21 cellular contexts compared by ENCODE assay signal in the genomic region with DNA sequence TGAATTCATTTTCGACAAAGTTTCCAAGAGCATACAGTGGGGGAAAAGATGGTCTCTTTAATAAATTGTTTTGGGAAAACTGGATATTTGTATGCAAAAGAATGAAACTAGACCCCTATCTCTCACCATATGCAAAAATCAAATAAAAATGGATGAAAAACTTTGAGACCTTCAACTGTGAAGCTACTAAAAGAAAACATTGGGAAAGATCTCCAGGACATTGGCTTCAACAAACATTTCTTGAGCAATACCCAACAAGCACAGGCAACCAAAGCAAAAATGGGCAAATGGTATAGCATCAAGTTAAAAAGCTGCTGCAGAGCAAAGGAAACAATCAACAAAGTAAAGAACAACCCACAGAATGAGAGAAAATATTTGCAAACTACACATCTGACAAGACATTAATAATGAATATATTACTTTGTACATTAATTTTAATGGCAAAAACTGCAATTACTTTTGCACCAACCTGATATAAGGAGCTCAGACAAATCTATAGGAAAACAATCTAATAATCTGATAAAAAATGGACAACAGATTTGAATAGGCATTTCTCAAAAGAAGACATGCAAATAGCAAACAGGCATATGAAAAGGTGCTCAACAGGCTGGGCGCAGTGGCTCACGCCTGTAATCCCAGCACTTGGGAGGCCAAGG. TPM values are rescaled to one million over a fixed set of nuclear protein-coding genes. Genes with fewer than 3 reads are reported as not detected.
DNase-seq lines count a peak whose midpoint lies in the region; ATAC-seq, FAIRE-seq and TF ChIP-seq lines count a peak whose summit lies in the region.
"Had no signal": no experiment of that assay in that cellular context is flagged by ENCODE, and none has a peak within 500 bp of the region (broad histone marks: within the 10 kb centered on the region; RNA-seq: fewer than 3 reads in every experiment).

No MANE protein-coding gene starts in this region.

- BruUV-seq in Panc1 (replicated peaks; lab: Mats Ljungman, UMichigan) = TSS peak; percentile 50
- TSS peak; percentile 20 for BruUV-seq in HepG2 (replicated peaks; lab: Mats Ljungman, UMichigan)

- H3K9me3 ChIP-seq in Panc1 (ENCODE audit: control insufficient read depth, insufficient read depth, low read depth, low read length) (no peaks in the 10 kb centered on the region), HepG2 (ENCODE audit: low read length) (no peaks in the 10 kb centered on the region), mucosa of descending colon (no peaks in the 10 kb centered on the region)
- H3K9me3 ChIP-seq: Caco-2 had no signal

- TF ChIP-seq POLR2A in HepG2 (IDR thresholded peaks at IDR 0.05; ENCODE audit: insufficient read depth in 1 of 2, low read depth in 2 of 2, low read length in 2 of 2) = no peak

- CTCF ChIA-PET in Panc1 (lab: Charles Lee) = no interaction called here
- CTCF ChIA-PET in HepG2 (lab: Yijun Ruan, JAX; ENCODE audit: low intra/inter-chr PET ratio, low total read pairs) = no interaction called here

- POLR2A ChIA-PET in Panc1 (lab: Charles Lee) (no interaction called here), HepG2 (lab: Yijun Ruan, JAX) (interaction anchor here (0.9 kb wide), 1 partner anchor 191 kb away, joined by 3 read pairs; a partner anchor contains a TSS)

- H3K4me1 ChIP-seq in Panc1 (ENCODE audit: control insufficient read depth, insufficient read depth, low read length) (no peaks in the 10 kb centered on the region), HepG2 (ENCODE audit: insufficient read depth, low read length) (peaks cover 10% of the 10 kb centered on the region), mucosa of descending colon (ENCODE audit: low read depth) (no peaks in the 10 kb centered on the region)
- H3K4me1 ChIP-seq: A549, Caco-2 had no signal

- H3K79me2 ChIP-seq in HepG2 (ENCODE audit: insufficient read depth, low read length) = no peaks in the 10 kb centered on the region

- no peak overlapping the region for H2AFZ ChIP-seq in HepG2 (ENCODE audit: low read length)

- in situ Hi-C loops in Panc1 (cut with HindIII; ENCODE audit: low pct_unique_long_range_greater_than_20kb, low sequenced_read_pairs) = no loop called here
- in situ Hi-C loops in HepG2 (cut with HindIII; ENCODE audit: extremely low pct_ligation_motif_present, low pct_unique_long_range_greater_than_20kb) = no loop called here

- H4K20me1 ChIP-seq in HepG2 (ENCODE audit: insufficient read depth, low read length) = no peaks in the 10 kb centered on the region
- H4K20me1 ChIP-seq: BLaER1 treated with 17β-estradiol and CSF1 and Interleukin-3, amounts not matched to agents 10 nM and 100 nM had no signal

- TF ChIP-seq CTCF in Panc1 (IDR thresholded peaks at IDR 0.05) (no peak), HepG2 (CRISPR knock-in tag; IDR thresholded peaks at IDR 0.05) (no peak), mucosa of descending colon (IDR thresholded peaks at IDR 0.05) (no peak)

- FAIRE-seq in islet of Langerhans (lab: Jason Lieb, UNC) = peak; percentile 38
- FAIRE-seq in HepG2 (lab: Jason Lieb, UNC) = no peak
- FAIRE-seq: A549, D721Med, G401.6, GM12891, GM19239 had no signal

- ATAC-seq in Panc1 (no peak), HepG2 (peak; percentile 70), GM18517 (IDR thresholded peaks at IDR 0.05; ENCODE audit: unreplicated experiment) (no peak), GM18511 (IDR thresholded peaks at IDR 0.05; ENCODE audit: unreplicated experiment) (no peak), mucosa of descending colon (no peak)
- ATAC-seq: A549; CD8-positive, alpha-beta T cell had no signal

- no peak overlapping the region for H3K27ac ChIP-seq in Panc1 (ENCODE audit: low read length)
- H3K27ac ChIP-seq in HepG2 (ENCODE audit: extremely low read length, insufficient read depth, low read length) = no peak overlapping the region
- H3K27ac ChIP-seq: 22Rv1; A549; BLaER1 treated with 17β-estradiol and CSF1 and Interleukin-3, amounts not matched to agents 10 nM and 100 nM; C4-2B had no signal

- H3K4me3 ChIP-seq in Panc1 (ENCODE audit: low read depth in 2 of 2, low read length in 2 of 2) (no peak overlapping the region), HepG2 (replicated peaks in 1 of 3; ENCODE audit: insufficient read depth in 1 of 3, low read depth in 2 of 3, low read length in 3 of 3) (no peak overlapping the region), mucosa of descending colon (no peak overlapping the region)
- H3K4me3 ChIP-seq: A549; BLaER1 treated with 17β-estradiol and CSF1 and Interleukin-3, amounts not matched to agents 10 nM and 100 nM had no signal

- 86% methylated on average over 3 of the region's 3 CpGs for WGBS in HepG2 (ENCODE audit: low lambda C conversion rate)

- TF ChIP-seq EP300 in HepG2 (IDR thresholded peaks at IDR 0.05; ENCODE audit: low read depth in 2 of 2, low read length in 2 of 2) (no peak), HepG2 (CRISPR knock-in tag; IDR thresholded peaks at IDR 0.05; ENCODE audit: borderline replicate concordance) (no peak)

- no peak overlapping the region for H3K4me2 ChIP-seq in HepG2 (ENCODE audit: low read depth, low read length)
- H3K4me2 ChIP-seq: A549; BLaER1 treated with 17β-estradiol and CSF1 and Interleukin-3, amounts not matched to agents 10 nM and 100 nM had no signal

- TF ChIP-seq RAD21 in HepG2 (CRISPR knock-in tag; IDR thresholded peaks at IDR 0.05) = no peak

- H3K9ac ChIP-seq in HepG2 (ENCODE audit: insufficient read depth, low read depth, low read length) = no peak overlapping the region
- H3K9ac ChIP-seq: BLaER1 treated with 17β-estradiol and CSF1 and Interleukin-3, amounts not matched to agents 10 nM and 100 nM had no signal

- H3K27me3 ChIP-seq in Panc1 (ENCODE audit: control insufficient read depth, insufficient read depth, low read length) (no peaks in the 10 kb centered on the region), HepG2 (ENCODE audit: control insufficient read depth in 1 of 2, insufficient read depth in 2 of 2, low read length in 2 of 2) (no peaks in the 10 kb centered on the region)
- H3K27me3 ChIP-seq: BLaER1 treated with 17β-estradiol and CSF1 and Interleukin-3, amounts not matched to agents 10 nM and 100 nM had no signal

- DNase-seq in Panc1 (ENCODE audit: low read depth, low spot score) = no peak
- peak; percentile 34 for DNase-seq in HepG2 (ENCODE audit: low spot score)
- no peak for DNase-seq in mucosa of descending colon
- DNase-seq: AML-193; Caco-2; Calu3; CD4-positive, alpha-beta T cell; CD8-positive, alpha-beta T cell; DMS79 treated with DMSO at 0.1 percent for 48 hours; GF-D8 had no signal

- intact Hi-C loops in Panc1 (cut with micrococcal nuclease; ENCODE audit: unreplicated experiment) = no loop called here
- intact Hi-C loops in HepG2 (cut with micrococcal nuclease; ENCODE audit: unreplicated experiment) = no loop called here
- intact Hi-C loops in mucosa of descending colon (cut with DNase I, micrococcal nuclease) = no loop called here

- no peaks in the 10 kb centered on the region for H3K36me3 ChIP-seq in Panc1 (ENCODE audit: control insufficient read depth, insufficient read depth, low read length)
- no peaks in the 10 kb centered on the region; a peak in 1 of 5 replicates for H3K36me3 ChIP-seq in HepG2 (replicated peaks in 1 of 2; ENCODE audit: control insufficient read depth in 1 of 2, insufficient read depth in 2 of 2, low read length in 2 of 2)
- H3K36me3 ChIP-seq in mucosa of descending colon (ENCODE audit: low read depth) = no peaks in the 10 kb centered on the region

TF ChIP-seq in HepG2, 621 proteins besides CTCF, POLR2A, EP300 and RAD21 (continues in another document):
- TF ChIP-seq STAT5B (CRISPR knock-in tag; IDR thresholded peaks at IDR 0.05) (no peak), CBX1 (IDR thresholded peaks at IDR 0.05; ENCODE audit: low read depth) (no peak)
- TF ChIP-seq, protein P1, sequence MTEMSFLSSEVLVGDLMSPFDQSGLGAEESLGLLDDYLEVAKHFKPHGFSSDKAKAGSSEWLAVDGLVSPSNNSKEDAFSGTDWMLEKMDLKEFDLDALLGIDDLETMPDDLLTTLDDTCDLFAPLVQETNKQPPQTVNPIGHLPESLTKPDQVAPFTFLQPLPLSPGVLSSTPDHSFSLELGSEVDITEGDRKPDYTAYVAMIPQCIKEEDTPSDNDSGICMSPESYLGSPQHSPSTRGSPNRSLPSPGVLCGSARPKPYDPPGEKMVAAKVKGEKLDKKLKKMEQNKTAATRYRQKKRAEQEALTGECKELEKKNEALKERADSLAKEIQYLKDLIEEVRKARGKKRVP (CRISPR knock-in tag; IDR thresholded peaks at IDR 0.05) = 0 out of 4 replicates have a peak, but pooled peaks of 1 of the 2 experiments have one; percentile 14

RNA-seq across cellular contexts. Expression of a gene that starts 50.7 kb away (rescaled TPM):
- total RNA-seq in Panc1 (2021; ENCODE audit: unreplicated experiment) (5.7 TPM), HepG2 (2016; rRNA removed; fragmentation: Illumina TruSeq; extraction: Trizol) (44.1 and 67.1 TPM in 2 replicates), mucosa of descending colon (10 to 100 TPM; 10.8 to 15.1 (median 12.0) TPM)
- 3.0 TPM for polyA plus RNA-seq in Panc1 (2012; ENCODE audit: insufficient read length)
- 2.8 and 3.6 TPM in 2 replicates for total RNA-seq in HepG2 (2016; cell fraction: cytosol; rRNA removed; fragmentation: Illumina TruSeq; extraction: Trizol; ENCODE audit: low read depth)
- 46.0 and 66.8 TPM in 2 replicates for total RNA-seq in HepG2 (2016; cell fraction: insoluble cytoplasmic fraction; rRNA removed; fragmentation: Illumina TruSeq; extraction: Trizol)
- 11.2 and 11.4 TPM in 2 replicates for total RNA-seq in HepG2 (2016; cell fraction: membrane; rRNA removed; fragmentation: Illumina TruSeq; extraction: Trizol)
- total RNA-seq in HepG2 (2016; cell fraction: nucleus; rRNA removed; fragmentation: Illumina TruSeq; extraction: Trizol) = 89.2 and 90.0 TPM in 2 replicates
- polyA plus RNA-seq in HepG2 (2011; rRNA removed) = 15.8 and 21.3 TPM in 2 replicates
- 8.7 and 14.2 TPM in 2 replicates for polyA plus RNA-seq in HepG2 (2011; cell fraction: cytosol; rRNA removed)
- polyA plus RNA-seq in HepG2 (2011; cell fraction: nucleus; rRNA removed) = 7.1 and 8.2 TPM in 2 replicates
- polyA plus RNA-seq in HepG2 (2012) = 16.0 and 24.2 TPM in 2 replicates
- polyA plus RNA-seq in HepG2 (2016; cell fraction: cytosol; fragmentation: Illumina TruSeq; extraction: Trizol; ENCODE audit: low read depth) = 2.0 and 2.5 TPM in 2 replicates
- polyA plus RNA-seq in HepG2 (2016; cell fraction: insoluble cytoplasmic fraction; fragmentation: Illumina TruSeq; extraction: Trizol; ENCODE audit: low read depth) = 46.1 and 49.1 TPM in 2 replicates
- polyA plus RNA-seq in HepG2 (2016; cell fraction: membrane; fragmentation: Illumina TruSeq; extraction: Trizol; ENCODE audit: low read depth) = 7.5 and 7.8 TPM in 2 replicates
- polyA plus RNA-seq in HepG2 (2016; cell fraction: nucleus; fragmentation: Illumina TruSeq; extraction: Trizol; ENCODE audit: insufficient read depth, low read depth) = 24.3 and 24.6 TPM in 2 replicates
- polyA minus RNA-seq in HepG2 (2011; rRNA and poly(A)+ RNA removed; ENCODE audit: low replicate concordance) = 3.7 and 19.6 TPM in 2 replicates
- 16.4 and 17.6 TPM in 2 replicates for polyA minus RNA-seq in HepG2 (2011; cell fraction: cytosol; rRNA and poly(A)+ RNA removed)
- polyA minus RNA-seq in HepG2 (2011; cell fraction: nucleus; rRNA and poly(A)+ RNA removed) = 89.0 and 103 TPM in 2 replicates
